8 cellular contexts compared by ENCODE assay signal in genomic region chr11:59611570-59612565, GRCh38. TPM values are rescaled to one million over a fixed set of nuclear protein-coding genes. Genes with fewer than 3 reads are reported as not detected.
DNase-seq lines count a peak whose midpoint lies in the region; ATAC-seq and TF ChIP-seq lines count a peak whose summit lies in the region.

No MANE protein-coding gene starts in this region.

- H3K4me3 Mint-ChIP-seq in nephron: peak overlapping the region; percentile 90 to 98 (median 97)

- H3K27me3 ChIP-seq in breast epithelium (no peaks in the 10 kb centered on the region), vagina (no peaks in the 10 kb centered on the region)

- no peaks in the 10 kb centered on the region for H3K9me3 Mint-ChIP-seq in nephron

- ATAC-seq in HG03354 (IDR thresholded peaks at IDR 0.05; ENCODE audit: poor library complexity, severe bottlenecking, unreplicated experiment): no peak

- H3K4me1 Mint-ChIP-seq in nephron: peaks cover 40% of the 10 kb centered on the region

- no peak for TF ChIP-seq POLR2A in breast epithelium (IDR thresholded peaks at IDR 0.05)
- TF ChIP-seq POLR2A in vagina (IDR thresholded peaks at IDR 0.05): no peak

- H3K27ac Mint-ChIP-seq in nephron: peak overlapping the region; percentile 56 to 81 (median 61)

- intact Hi-C loops in breast epithelium (cut with DNase I; ENCODE audit: low total_unique reads): no loop called here
- intact Hi-C loops in vagina (cut with DNase I): loop anchor here (10.0 kb wide), 1 partner anchor 47 kb away; no protein-coding TSS in a partner anchor

- peak overlapping the region; percentile 23 to 44 for H3K27ac ChIP-seq in breast epithelium
- no peak overlapping the region for H3K27ac ChIP-seq in vagina

- DNase-seq in DMS 273 treated with DMSO at 0.1 percent for 48 hours (lab: John Stamatoyannopoulos, UW) (peak; percentile 14), NCI-H146 (lab: John Stamatoyannopoulos, UW) (peak; percentile 80), breast epithelium (ENCODE audit: low spot score in 2 of 2) (no peak), NK-92 (lab: John Stamatoyannopoulos, UW; ENCODE audit: unreplicated experiment) (no peak), vagina (ENCODE audit: extremely low spot score in 2 of 2) (no peak), superior temporal gyrus (ENCODE audit: extremely low spot score) (no peak)

- no peaks in the 10 kb centered on the region for H3K27me3 Mint-ChIP-seq in nephron (ENCODE audit: low read depth)

- H3K4me1 ChIP-seq in breast epithelium: peaks cover 0 to 29% of the 10 kb centered on the region in 2 donors
- peaks cover 46% of the 10 kb centered on the region for H3K4me1 ChIP-seq in vagina

- peaks cover 8% of the 10 kb centered on the region for H3K36me3 ChIP-seq in breast epithelium
- peaks cover 0 to 35% of the 10 kb centered on the region in 2 donors for H3K36me3 ChIP-seq in vagina

- H3K9me3 ChIP-seq in breast epithelium (no peaks in the 10 kb centered on the region), vagina (no peaks in the 10 kb centered on the region)

- H3K4me3 ChIP-seq in breast epithelium (peak overlapping the region in 1 of 3 donors; percentile 8), vagina (no peak overlapping the region)

- peaks cover 31% of the 10 kb centered on the region for H3K36me3 Mint-ChIP-seq in nephron (ENCODE audit: low read depth)

- TF ChIP-seq CTCF in breast epithelium (IDR thresholded peaks at IDR 0.05) (no peak), nephron (IDR thresholded peaks at IDR 0.05; ENCODE audit: unreplicated experiment in 3 of 3) (no peak), vagina (IDR thresholded peaks at IDR 0.05) (no peak)

RNA-seq across cellular contexts. Expression of gene OSBP, which starts 3.7 kb away (rescaled TPM):
- total RNA-seq in breast epithelium: 10 to 100 TPM; 42.4 to 48.2 (median 43.9) TPM
- total RNA-seq in vagina: 40.5 TPM

RNA-seq across cellular contexts. Expression of gene PATL1, which starts 57.0 kb away (rescaled TPM):
- total RNA-seq in breast epithelium (10 to 100 TPM; 13.4 to 15.8 (median 15.2) TPM), vagina (14.5 TPM)

Comparison
In these comparisons a context has a peak if more than half of its experiments do, and no peak if none do; other contexts are left out.
1. DNase-seq: peak in DMS 273 treated with DMSO at 0.1 percent for 48 hours (single experiment) and NCI-H146 (single experiment); none in breast epithelium (0 of 2), NK-92 (single experiment), vagina (0 of 2) and superior temporal gyrus (single experiment).